ENCODE assay signal across 37 cellular contexts in the genomic region with DNA sequence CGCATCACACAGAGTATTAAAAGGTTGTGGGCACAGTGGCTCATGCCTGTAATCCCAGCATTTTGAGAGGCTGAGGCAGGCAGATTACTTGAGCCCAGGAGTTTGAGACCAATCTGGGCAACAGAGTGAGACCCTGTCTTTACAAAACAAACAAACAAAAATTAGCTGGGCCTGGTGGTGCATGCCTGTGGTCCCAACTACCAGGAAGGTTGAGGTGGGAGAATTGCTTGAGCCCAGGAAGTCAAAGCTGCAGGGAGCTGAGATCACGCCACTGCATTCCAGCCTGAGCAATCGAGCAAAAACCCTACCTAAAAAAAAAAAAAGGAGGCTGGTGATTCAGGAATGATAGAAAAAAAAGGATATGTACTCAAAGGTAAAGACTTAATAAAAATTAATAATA. TPM values are rescaled to one million over a fixed set of nuclear protein-coding genes. Genes with fewer than 3 reads are reported as not detected.
DNase-seq lines count a peak whose midpoint lies in the region; ATAC-seq, FAIRE-seq and TF ChIP-seq lines count a peak whose summit lies in the region.
"Had no signal": no experiment of that assay in that cellular context is flagged by ENCODE, and none has a peak within 500 bp of the region (broad histone marks: within the 10 kb centered on the region; RNA-seq: fewer than 3 reads in every experiment).

No MANE protein-coding gene starts in this region.

- 72% methylated on average over 3 of the region's 3 CpGs; no CpG with 5 or more reads in 1 of the 2 experiments for WGBS in H1 (ENCODE audit: extremely low coverage in 1 of 2, insufficient coverage in 1 of 2, insufficient read length in 1 of 2, insufficient replicate concordance in 2 of 2, low coverage in 1 of 2, low lambda C conversion rate in 2 of 2, missing lambda C conversion rate in 1 of 2), 2 experiments
- WGBS in mesendoderm (ENCODE audit: extremely low coverage, insufficient coverage, low lambda C conversion rate): no CpG with 5 or more reads among the region's 3 CpGs

- H2BK5ac ChIP-seq in H1 (ENCODE audit: low read depth, low read length): no peak overlapping the region; the same call in 1 of the 2 replicates
- H2BK5ac ChIP-seq in mesendoderm (ENCODE audit: low read length): no peak overlapping the region

- DNase-seq in H54 (ENCODE audit: insufficient read length, low spot score) (no peak), WTC11 (ENCODE audit: low spot score) (no peak), H1 (ENCODE audit: low read depth in 1 of 2, low spot score in 2 of 2) (no peak), mesendoderm (peak; percentile 79), NCI-H1105 (lab: John Stamatoyannopoulos, UW) (no peak), SHP77 (lab: John Stamatoyannopoulos, UW) (no peak), Peyer's patch (no peak)
- DNase-seq: activated CD4-positive, alpha-beta T cell treated with anti-CD3 and anti-CD28 coated beads for 4 hours; activated CD8-positive, alpha-beta T cell treated with anti-CD3 and anti-CD28 coated beads, Interleukin-2, amount 10 ng/mL, durations not matched to agents 7 days and 5 days; Calu3; dermis blood vessel endothelial cell; DMS79; esophagus squamous epithelium; foreskin keratinocyte; GM23248; heart right ventricle; KG1; left cardiac atrium; mammary epithelial cell; MM.1S; NCI-H1417; NCI-H2081; NCI-H526; nephron progenitor cell; NK-92 treated with Interleukin-12 subunit alpha and Interleukin-12 subunit beta, amount 100 ng/mL, for 24 hours; pancreas; stimulated activated naive CD4-positive, alpha-beta T cell treated with Interleukin-2 at 50 U/mL for 16 hours had no signal

- H4K91ac ChIP-seq in H1 (replicated peaks; ENCODE audit: insufficient read length, low read length): no peak overlapping the region

- TF ChIP-seq POLR2A in H54 (IDR thresholded peaks at IDR 0.05; ENCODE audit: low read depth, low read length) (no peak), H1 (IDR thresholded peaks at IDR 0.05; ENCODE audit: control extremely low read depth in 1 of 2, low read depth in 2 of 2, low read length in 2 of 2) (no peak), Peyer's patch (IDR thresholded peaks at IDR 0.05) (no peak)

- H4K20me1 ChIP-seq in H1 (replicated peaks in 1 of 2; ENCODE audit: control insufficient read depth in 1 of 2, insufficient read depth in 2 of 2, low read length in 2 of 2): no peaks in the 10 kb centered on the region
- H4K20me1 ChIP-seq: BLaER1 treated with 17β-estradiol and CSF1 and Interleukin-3, amounts not matched to agents 10 nM and 100 nM had no signal

- H3K9me3 Mint-ChIP-seq in WTC11: peaks cover 19% of the 10 kb centered on the region

- CTCF ChIA-PET in WTC11 (lab: Charles Lee) (no interaction called here), H1 (lab: Charles Lee; ENCODE audit: partially characterized antibody) (no interaction called here)

- H3K4me2 ChIP-seq in H1 (ENCODE audit: insufficient read depth in 1 of 2, low read depth in 2 of 2, low read length in 2 of 2) (no peak overlapping the region), mesendoderm (ENCODE audit: low read length) (no peak overlapping the region)
- H3K4me2 ChIP-seq: smooth muscle cell had no signal

- H2BK12ac ChIP-seq in H1 (ENCODE audit: low read depth, low read length): 0 out of 2 replicates have a peak overlapping the region, but pooled peaks have one; percentile 71

- H3K27ac ChIP-seq in H1 (ENCODE audit: low read depth, low read length): no peak overlapping the region
- no peak overlapping the region for H3K27ac ChIP-seq in mesendoderm (ENCODE audit: low read depth, low read length)
- H3K27ac ChIP-seq in Peyer's patch: no peak overlapping the region
- H3K27ac ChIP-seq: ascending aorta, esophagus squamous epithelium, foreskin keratinocyte, GM23248, pancreas, VCaP had no signal

- H2BK120ac ChIP-seq in H1 (replicated peaks; ENCODE audit: low read depth, low read length) (no peak overlapping the region), mesendoderm (ENCODE audit: low read depth, low read length) (no peak overlapping the region)

- H3K27me3 ChIP-seq in H1 (replicated peaks in 1 of 4; ENCODE audit: control insufficient read depth in 3 of 4, extremely low read depth in 1 of 4, insufficient read depth in 3 of 4, low read length in 3 of 4): no peaks in the 10 kb centered on the region
- no peaks in the 10 kb centered on the region for H3K27me3 ChIP-seq in mesendoderm (ENCODE audit: insufficient read depth, low read length, poor library complexity)
- no peaks in the 10 kb centered on the region for H3K27me3 ChIP-seq in Peyer's patch
- H3K27me3 ChIP-seq: ascending aorta; BLaER1 treated with 17β-estradiol and CSF1 and Interleukin-3, amounts not matched to agents 10 nM and 100 nM; heart right ventricle; pancreas had no signal

- H3K56ac ChIP-seq in H1 (replicated peaks; ENCODE audit: insufficient read length, low read depth, low read length) (no peak overlapping the region), mesendoderm (ENCODE audit: low read length) (no peak overlapping the region)

- H4K8ac ChIP-seq in H1 (ENCODE audit: extremely low read depth, insufficient read depth, low read length): no peak overlapping the region
- no peak overlapping the region for H4K8ac ChIP-seq in mesendoderm (ENCODE audit: low read depth, low read length)

- H3K9ac ChIP-seq in H1 (replicated peaks in 1 of 4; ENCODE audit: extremely low read depth in 1 of 4, low read depth in 3 of 4, low read length in 3 of 4): no peak overlapping the region
- H3K9ac ChIP-seq in mesendoderm (ENCODE audit: low read length): no peak overlapping the region
- H3K9ac ChIP-seq: BLaER1 treated with 17β-estradiol and CSF1 and Interleukin-3, amounts not matched to agents 10 nM and 100 nM; GM23248 had no signal

- H3K23ac ChIP-seq in H1 (ENCODE audit: insufficient read length) (no peak overlapping the region), mesendoderm (ENCODE audit: low read length) (no peak overlapping the region)

- TF ChIP-seq CTCF in WTC11 (IDR thresholded peaks at IDR 0.05) (no peak), H1 (IDR thresholded peaks at IDR 0.05; ENCODE audit: control extremely low read depth in 1 of 3, insufficient read depth in 1 of 3, low read depth in 1 of 3, low read length in 3 of 3) (no peak), Peyer's patch (IDR thresholded peaks at IDR 0.05) (no peak)

- no peak for TF ChIP-seq EP300 in H1 (IDR thresholded peaks at IDR 0.05; ENCODE audit: borderline replicate concordance in 1 of 2, low read depth in 2 of 2, low read length in 2 of 2)

- H3K18ac ChIP-seq in H1 (ENCODE audit: extremely low read depth, low read length) (no peak overlapping the region), mesendoderm (ENCODE audit: low read length) (no peak overlapping the region)

- 0 out of 2 replicates have a peak overlapping the region, but pooled peaks have one; percentile 48 for H2BK20ac ChIP-seq in H1 (ENCODE audit: low read length)

- no peaks in the 10 kb centered on the region for H3K79me1 ChIP-seq in H1 (ENCODE audit: low read depth, low read length)
- H3K79me1 ChIP-seq in mesendoderm (ENCODE audit: low read length): no peaks in the 10 kb centered on the region

- peaks cover 3% of the 10 kb centered on the region; the same call in 1 of the 2 replicates for H3K27me3 Mint-ChIP-seq in WTC11 (ENCODE audit: low read depth)
- H3K27me3 Mint-ChIP-seq: activated naive CD8-positive, alpha-beta T cell; central memory CD8-positive, alpha-beta T cell had no signal

- H3K4me1 Mint-ChIP-seq in WTC11: peaks cover 24% of the 10 kb centered on the region

- no peak overlapping the region for H3K14ac ChIP-seq in H1 (ENCODE audit: insufficient read length)

- no peaks in the 10 kb centered on the region for H3K79me2 ChIP-seq in H1 (ENCODE audit: control insufficient read depth in 1 of 2, insufficient read depth in 2 of 2, low read length in 2 of 2)
- H3K79me2 ChIP-seq in mesendoderm (ENCODE audit: control insufficient read depth, insufficient read depth, low read length): no peaks in the 10 kb centered on the region

- no peaks in the 10 kb centered on the region for H3K23me2 ChIP-seq in H1 (ENCODE audit: low read depth, low read length)

- peak; percentile 61 for FAIRE-seq in H54 (lab: Jason Lieb, UNC)
- no peak for FAIRE-seq in H1 (lab: Jason Lieb, UNC)
- FAIRE-seq: pancreas had no signal

- no peak for TF ChIP-seq RAD21 in H1 (IDR thresholded peaks at IDR 0.05 in 1 of 2, conservative IDR thresholded peaks at IDR 0.05 in 1 of 2; ENCODE audit: low read depth in 2 of 2, low read length in 2 of 2)

- no peak overlapping the region for H3K4me3 ChIP-seq in H1 (ENCODE audit: extremely low read depth in 1 of 4, insufficient read depth in 2 of 4, low read depth in 3 of 4, low read length in 4 of 4)
- H3K4me3 ChIP-seq in mesendoderm (ENCODE audit: low read length): no peak overlapping the region
- no peak overlapping the region for H3K4me3 ChIP-seq in Peyer's patch
- H3K4me3 ChIP-seq: ascending aorta; BLaER1 treated with 17β-estradiol and CSF1 and Interleukin-3, amounts not matched to agents 10 nM and 100 nM; esophagus squamous epithelium; GM23248; heart right ventricle; pancreas; smooth muscle cell had no signal

- H2BK15ac ChIP-seq in H1 (ENCODE audit: low read length) (no peak overlapping the region), mesendoderm (replicated peaks; ENCODE audit: low read depth) (no peak overlapping the region)

- H3K36me3 ChIP-seq in H1 (ENCODE audit: control insufficient read depth in 2 of 4, insufficient read depth in 4 of 4, low read length in 3 of 4) (no peaks in the 10 kb centered on the region), mesendoderm (ENCODE audit: control insufficient read depth, insufficient read depth, low read length) (no peaks in the 10 kb centered on the region), Peyer's patch (no peaks in the 10 kb centered on the region)
- H3K36me3 ChIP-seq: ascending aorta; BLaER1 treated with 17β-estradiol and CSF1 and Interleukin-3, amounts not matched to agents 10 nM and 100 nM; esophagus squamous epithelium; heart right ventricle; pancreas had no signal

- ATAC-seq in WTC11 (peak; percentile 63), HG02798 (IDR thresholded peaks at IDR 0.05; ENCODE audit: poor library complexity, unreplicated experiment) (no peak)
- ATAC-seq: activated CD8-positive, alpha-beta T cell treated with anti-CD3 and anti-CD28 coated beads, Interleukin-2, amount 10 ng/mL, durations not matched to agents 7 days and 5 days; foreskin keratinocyte; pancreas; Right ventricle myocardium inferior had no signal

- H3K36me3 Mint-ChIP-seq in WTC11: 0 out of 2 replicates have a peak, but pooled peaks cover 3% of the 10 kb centered on the region

- peak overlapping the region; percentile 79; the same call in 1 of the 2 replicates for H2AFZ ChIP-seq in H1 (ENCODE audit: low read length)
- H2AFZ ChIP-seq: GM23248 had no signal

- H3K4me1 ChIP-seq in H1 (replicated peaks in 1 of 4; ENCODE audit: control insufficient read depth in 3 of 4, insufficient read depth in 4 of 4, low read length in 3 of 4) (peaks cover 0 to 3% (median 1%) of the 10 kb centered on the region in 4 experiments; a peak in 4 of 7 replicates), mesendoderm (ENCODE audit: control insufficient read depth, low read depth, low read length) (peaks cover 3% of the 10 kb centered on the region), Peyer's patch (no peaks in the 10 kb centered on the region)
- H3K4me1 ChIP-seq: pancreas had no signal

- H3K4ac ChIP-seq in H1 (replicated peaks; ENCODE audit: insufficient read length, low read depth, low read length) (no peak overlapping the region), mesendoderm (ENCODE audit: low read depth, low read length) (no peak overlapping the region)

- no peak overlapping the region for H3K27ac Mint-ChIP-seq in WTC11
- H3K27ac Mint-ChIP-seq: activated naive CD8-positive, alpha-beta T cell; nephron progenitor cell had no signal

- H4K5ac ChIP-seq in H1 (ENCODE audit: insufficient read length, low read depth, low read length): no peak overlapping the region
- H4K5ac ChIP-seq in mesendoderm (ENCODE audit: low read length): no peak overlapping the region

- POLR2A ChIA-PET in WTC11 (lab: Charles Lee) (no interaction called here), H1 (lab: Charles Lee; ENCODE audit: partially characterized antibody) (interaction anchor here (0.6 to 0.9 kb wide), 2 partner anchors 26 to 39 kb away, joined by 3 read pairs; no protein-coding TSS in a partner anchor)

- H3K9me3 ChIP-seq in H1 (ENCODE audit: insufficient read depth in 2 of 2, low read depth in 1 of 2, low read length in 1 of 2) (no peaks in the 10 kb centered on the region), Peyer's patch (no peaks in the 10 kb centered on the region)
- H3K9me3 ChIP-seq: ascending aorta, esophagus squamous epithelium, pancreas had no signal

- H2AK5ac ChIP-seq in H1 (ENCODE audit: low read depth, low read length) (no peak overlapping the region), mesendoderm (ENCODE audit: low read length) (no peak overlapping the region)

- H3K4me3 Mint-ChIP-seq in WTC11: no peak overlapping the region
- H3K4me3 Mint-ChIP-seq: activated CD8-positive, alpha-beta T cell treated with anti-CD3 and anti-CD28 coated beads, Interleukin-2, amount 10 ng/mL, durations not matched to agents 7 days and 5 days; activated naive CD8-positive, alpha-beta T cell; central memory CD8-positive, alpha-beta T cell; nephron progenitor cell had no signal

RNA-seq across cellular contexts. Expression of gene ST6GAL1, which starts 28.2 kb away (rescaled TPM):
- 82.5 to 87.5 TPM (median 83.4 TPM) in 3 replicates for total RNA-seq in WTC11 (2021)
- total RNA-seq in H1 (2021; fragmentation: NEBNext Ultra II Directional; extraction: Animal tissue kit (Norgen Biotek cat#: 25700)): 75.9 and 80.9 TPM in 2 replicates
- polyA plus RNA-seq in H1 (2011; rRNA removed): 41.8 and 62.8 TPM in 2 replicates
- polyA plus RNA-seq in H1 (2011; cell fraction: cytosol; rRNA removed): 46.7 TPM
- polyA plus RNA-seq in H1 (2011; cell fraction: nucleus; rRNA removed): 45.9 TPM
- 52.3 to 63.2 TPM (median 56.4 TPM) in 4 replicates for polyA plus RNA-seq in H1 (2012, experiment 1 of 2)
- polyA plus RNA-seq in H1 (2012, experiment 2 of 2): 24.9 TPM
- 76.2 TPM for polyA plus RNA-seq in H1 (2013, experiment 1 of 2)
- polyA plus RNA-seq in H1 (2013, experiment 2 of 2): 85.7 TPM
- polyA minus RNA-seq in H1 (2011; rRNA and poly(A)+ RNA removed): 159 and 242 TPM in 2 replicates
- polyA minus RNA-seq in H1 (2011; cell fraction: cytosol; rRNA and poly(A)+ RNA removed): 60.2 TPM
- polyA minus RNA-seq in H1 (2011; cell fraction: nucleus; rRNA and poly(A)+ RNA removed): 99.7 TPM
- 47.2 TPM for polyA plus RNA-seq in mesendoderm (2013, experiment 1 of 2)
- 46.4 TPM for polyA plus RNA-seq in mesendoderm (2013, experiment 2 of 2)
- total RNA-seq in Peyer's patch: 10 to 100 TPM in 3 of 4 donors, 1 to 10 TPM in 1; 3.7 to 96.6 (median 14.9) TPM
- total RNA-seq: GM23248 had no signal

RNA-seq across cellular contexts. Expression of gene ADIPOQ, which starts 59.6 kb away (rescaled TPM):
- total RNA-seq in WTC11 (2021) (not detected in 3 replicates), Peyer's patch (1 to 10 TPM in 1 of 4 donors, under 1 TPM in 3; 0.38 to 5.8 (median 0.61) TPM)
- not detected in 2 replicates for total RNA-seq in H1 (2021; fragmentation: NEBNext Ultra II Directional; extraction: Animal tissue kit (Norgen Biotek cat#: 25700))
- not detected in 2 replicates for polyA plus RNA-seq in H1 (2011; rRNA removed)
- not detected for polyA plus RNA-seq in H1 (2011; cell fraction: cytosol; rRNA removed)
- not detected for polyA plus RNA-seq in H1 (2011; cell fraction: nucleus; rRNA removed)
- not detected in 4 replicates for polyA plus RNA-seq in H1 (2012, experiment 1 of 2)
- not detected for polyA plus RNA-seq in H1 (2012, experiment 2 of 2)
- not detected for polyA plus RNA-seq in H1 (2013, experiment 1 of 2)
- not detected for polyA plus RNA-seq in H1 (2013, experiment 2 of 2)
- 0.05 TPM in 1 of 2 replicates, not detected in the other for polyA minus RNA-seq in H1 (2011; rRNA and poly(A)+ RNA removed)
- polyA minus RNA-seq in H1 (2011; cell fraction: cytosol; rRNA and poly(A)+ RNA removed): not detected
- polyA minus RNA-seq in H1 (2011; cell fraction: nucleus; rRNA and poly(A)+ RNA removed): not detected
- polyA plus RNA-seq in mesendoderm (2013, experiment 1 of 2): not detected
- polyA plus RNA-seq in mesendoderm (2013, experiment 2 of 2): not detected
- total RNA-seq: activated CD8-positive, alpha-beta T cell treated with anti-CD3 and anti-CD28 coated beads, Interleukin-2, amount 10 ng/mL, durations not matched to agents 7 days and 5 days; Calu3; dermis blood vessel endothelial cell; esophagus squamous epithelium; foreskin keratinocyte; GM23248; mammary epithelial cell; smooth muscle cell; T-helper 2 cell treated with Interferon-gamma antibody and Interleukin-4, amounts not matched to agents 100 ng/mL and 5 ng/mL, for 36 hours; temporal lobe had no signal
- polyA plus RNA-seq: foreskin keratinocyte, GM23248, mammary epithelial cell, smooth muscle cell had no signal
